In genomic region chrX:99383786-99384185, GRCh38 we compare ENCODE assay signal across 24 cellular contexts.
"Had no signal": no experiment of that assay in that cellular context is flagged by ENCODE, and none has a peak within 500 bp of the region (broad histone marks: within the 10 kb centered on the region; RNA-seq: fewer than 3 reads in every experiment).

No MANE protein-coding gene starts in this region.

- H3K36me3 ChIP-seq: colonic mucosa, esophagus squamous epithelium, gastroesophageal sphincter, heart left ventricle, left lung, lower lobe of right lung had no signal

- H3K36me3 Mint-ChIP-seq: immature natural killer cell had no signal

- H2AFZ ChIP-seq: hepatocyte had no signal

- FAIRE-seq: endometrium had no signal

- ATAC-seq: effector memory CD8-positive, alpha-beta T cell; esophagus mucosa; gastroesophageal sphincter; left cardiac atrium; left lung; lower lobe of right lung had no signal

- H3K4me1 Mint-ChIP-seq: endodermal cell, immature natural killer cell had no signal

- H3K27ac Mint-ChIP-seq: dendritic cell treated with granulocyte-macrophage colony-stimulating factor and Interleukin-4, amounts not matched to agents 40 ng/mL and 50 ng/mL, for 4 days; effector memory CD8-positive, alpha-beta T cell; endodermal cell; immature natural killer cell had no signal

- H3K27me3 Mint-ChIP-seq: dendritic cell treated with granulocyte-macrophage colony-stimulating factor and Interleukin-4, amounts not matched to agents 40 ng/mL and 50 ng/mL, for 4 days; effector memory CD8-positive, alpha-beta T cell had no signal

- H3K4me3 Mint-ChIP-seq: dendritic cell treated with granulocyte-macrophage colony-stimulating factor and Interleukin-4, amounts not matched to agents 40 ng/mL and 50 ng/mL, for 4 days; effector memory CD8-positive, alpha-beta T cell; endodermal cell; immature natural killer cell had no signal

- DNase-seq: colonic mucosa; cortex of kidney; effector CD8-positive, alpha-beta T cell; effector memory CD8-positive, alpha-beta T cell; endodermal cell; erythroblast; esophagus squamous epithelium; foreskin fibroblast; foreskin melanocyte; heart left ventricle; hypothalamus; immature natural killer cell; islet precursor cell; left cardiac atrium; left lung; lower lobe of right lung; mesenchymal stem cell; midbrain had no signal

- H3K27ac ChIP-seq: colonic mucosa, epithelial cell of prostate, esophagus squamous epithelium, gastroesophageal sphincter, heart left ventricle, hepatocyte, left lung, lower lobe of right lung had no signal

- H3K9me3 ChIP-seq: colonic mucosa, esophagus squamous epithelium, gastroesophageal sphincter, lower lobe of right lung had no signal

- H3K27me3 ChIP-seq: colonic mucosa, esophagus squamous epithelium, gastroesophageal sphincter, heart left ventricle, hepatocyte, left lung had no signal

- H3K79me2 ChIP-seq: hepatocyte had no signal

- H3K4me1 ChIP-seq: colonic mucosa, esophagus squamous epithelium, gastroesophageal sphincter, heart left ventricle, left lung, lower lobe of right lung had no signal

- H3K4me3 ChIP-seq: colonic mucosa, esophagus squamous epithelium, gastroesophageal sphincter, heart left ventricle, hepatocyte, left lung, lower lobe of right lung had no signal

- H3K4me2 ChIP-seq: hepatocyte had no signal
